20 cellular contexts compared by ENCODE assay signal in the genomic region with DNA sequence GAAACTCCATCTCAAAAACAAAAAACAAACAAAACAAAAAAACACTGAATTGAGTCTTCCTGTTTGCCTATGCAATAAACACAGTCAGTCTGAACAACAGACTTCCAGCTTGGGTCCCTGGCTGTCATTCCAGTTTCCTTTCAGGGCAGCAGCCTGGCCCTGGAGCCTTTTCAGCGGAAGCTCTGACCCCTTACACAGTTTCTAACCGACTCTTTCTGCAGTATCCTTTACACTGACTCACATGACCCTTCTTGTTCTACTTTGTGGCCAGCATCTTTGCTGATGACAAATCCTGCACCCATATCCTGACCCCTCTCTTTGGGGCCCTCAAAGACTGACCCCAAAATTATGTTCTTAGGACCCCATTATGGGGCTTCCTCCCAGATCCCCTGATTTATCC.
"Had no signal": no experiment of that assay in that cellular context is flagged by ENCODE, and none has a peak within 500 bp of the region (broad histone marks: within the 10 kb centered on the region; RNA-seq: fewer than 3 reads in every experiment).

No MANE protein-coding gene starts in this region.

- H3K4me3 Mint-ChIP-seq: activated CD8-positive, alpha-beta T cell treated with anti-CD3 and anti-CD28 coated beads for 36 hours; activated naive CD8-positive, alpha-beta T cell treated with anti-CD3 and anti-CD28 coated beads for 36 hours; activated T-cell treated with anti-CD3 and anti-CD28 coated beads, Interleukin-2, amount 50 U/mL, for 72 hours; brain; naive B cell; stimulated activated memory B cell treated with anti-CD40 and anti-IgM and Interleukin-4, amounts not matched to agents 10 μg/mL and 1 μg/mL and 100 μg/mL, for 72 hours had no signal

- H3K9me3 ChIP-seq: thyroid gland, uterus had no signal

- H3K36me3 Mint-ChIP-seq: activated naive CD8-positive, alpha-beta T cell treated with anti-CD3 and anti-CD28 coated beads for 36 hours; brain; naive B cell; stimulated activated memory B cell treated with anti-CD40 and anti-IgM and Interleukin-4, amounts not matched to agents 10 μg/mL and 1 μg/mL and 100 μg/mL, for 72 hours had no signal

- H3K9me3 Mint-ChIP-seq: activated CD8-positive, alpha-beta T cell treated with anti-CD3 and anti-CD28 coated beads for 36 hours; activated naive CD8-positive, alpha-beta T cell treated with anti-CD3 and anti-CD28 coated beads for 36 hours; activated T-cell treated with anti-CD3 and anti-CD28 coated beads, Interleukin-2, amount 50 U/mL, for 72 hours; naive B cell; stimulated activated memory B cell treated with anti-CD40 and anti-IgM and Interleukin-4, amounts not matched to agents 10 μg/mL and 1 μg/mL and 100 μg/mL, for 72 hours had no signal

- DNase-seq: activated CD4-positive, CD25-positive, alpha-beta regulatory T cell treated with anti-CD3 and anti-CD28 coated beads, Interleukin-2, amount 50 U/mL, for 72 hours; activated CD8-positive, alpha-beta T cell treated with anti-CD3 and anti-CD28 coated beads for 36 hours; activated gamma-delta T cell treated with Interleukin-2 at 50 U/mL for 16 hours; activated naive CD8-positive, alpha-beta T cell treated with anti-CD3 and anti-CD28 coated beads for 36 hours; activated T-cell treated with anti-CD3 and anti-CD28 coated beads, Interleukin-2, amount 50 U/mL, for 72 hours; central memory CD4-positive, alpha-beta T cell; erythroblast; kidney glomerular epithelial cell; naive B cell; nucleus accumbens; stimulated activated CD4-positive, alpha-beta T cell treated with anti-CD3 and anti-CD28 coated beads, Interleukin-2, amount 100 ng/mL, for 48 hours; T-helper 1 cell; T1000; thyroid gland; uterus had no signal

- H3K4me1 ChIP-seq: thyroid gland, uterus had no signal

- H3K27ac ChIP-seq: coronary artery, thyroid gland, uterus had no signal

- H3K27me3 Mint-ChIP-seq: activated CD8-positive, alpha-beta T cell treated with anti-CD3 and anti-CD28 coated beads for 36 hours; activated naive CD8-positive, alpha-beta T cell treated with anti-CD3 and anti-CD28 coated beads for 36 hours; naive B cell had no signal

- ATAC-seq: activated CD8-positive, alpha-beta T cell treated with anti-CD3 and anti-CD28 coated beads for 36 hours; activated T-cell treated with anti-CD3 and anti-CD28 coated beads, Interleukin-2, amount 50 U/mL, for 72 hours; SK-N-SH treated with all-trans-retinoic acid at 6 μM for 48 hours; stimulated activated memory B cell treated with anti-CD40 and anti-IgM and Interleukin-4, amounts not matched to agents 10 μg/mL and 1 μg/mL and 100 μg/mL, for 72 hours had no signal

- H3K27me3 ChIP-seq: thyroid gland, uterus had no signal

- H3K4me1 Mint-ChIP-seq: activated naive CD8-positive, alpha-beta T cell treated with anti-CD3 and anti-CD28 coated beads for 36 hours; brain; naive B cell; stimulated activated memory B cell treated with anti-CD40 and anti-IgM and Interleukin-4, amounts not matched to agents 10 μg/mL and 1 μg/mL and 100 μg/mL, for 72 hours had no signal

- H3K4me3 ChIP-seq: coronary artery, lung, thyroid gland, uterus had no signal

- H3K36me3 ChIP-seq: thyroid gland, uterus had no signal
